In the genomic region with DNA sequence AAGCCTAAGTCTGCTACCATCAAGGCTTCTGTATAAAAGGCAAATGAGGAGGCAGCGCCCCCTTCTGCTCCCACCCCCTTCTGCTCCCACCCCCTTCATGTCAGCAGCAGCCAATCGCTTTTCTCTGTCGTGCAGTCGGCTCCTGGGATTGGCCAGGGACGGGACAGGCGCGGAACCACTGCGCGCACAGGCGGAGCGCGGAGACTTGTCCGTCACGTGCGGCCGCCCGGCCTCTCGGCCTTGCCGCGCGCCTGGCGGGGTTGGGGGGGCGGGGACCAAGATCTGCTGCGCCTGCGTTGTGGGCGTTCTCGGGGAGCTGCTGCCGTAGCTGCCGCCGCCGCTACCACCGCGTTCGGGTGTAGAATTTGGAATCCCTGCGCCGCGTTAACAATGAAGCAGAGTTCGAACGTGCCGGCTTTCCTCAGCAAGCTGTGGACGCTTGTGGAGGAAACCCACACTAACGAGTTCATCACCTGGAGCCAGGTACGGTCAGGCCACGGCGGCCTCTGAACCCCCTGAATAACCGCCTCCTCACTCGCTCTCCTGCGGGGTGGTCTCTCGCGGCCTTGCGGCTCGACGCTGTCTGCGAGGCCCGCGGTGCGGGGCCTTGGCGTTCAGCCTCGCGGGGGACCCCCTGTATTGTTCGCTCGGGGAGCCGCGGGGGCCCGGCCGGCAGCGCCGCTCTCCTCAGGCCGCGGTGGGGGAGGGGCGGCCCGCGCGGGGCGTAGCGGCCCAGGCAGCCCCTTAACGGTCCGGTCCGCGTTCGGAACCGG, we compare ENCODE assay signal across 1 cellular context.
TF ChIP-seq lines count a peak whose summit lies in the region.

A gene with protein sequence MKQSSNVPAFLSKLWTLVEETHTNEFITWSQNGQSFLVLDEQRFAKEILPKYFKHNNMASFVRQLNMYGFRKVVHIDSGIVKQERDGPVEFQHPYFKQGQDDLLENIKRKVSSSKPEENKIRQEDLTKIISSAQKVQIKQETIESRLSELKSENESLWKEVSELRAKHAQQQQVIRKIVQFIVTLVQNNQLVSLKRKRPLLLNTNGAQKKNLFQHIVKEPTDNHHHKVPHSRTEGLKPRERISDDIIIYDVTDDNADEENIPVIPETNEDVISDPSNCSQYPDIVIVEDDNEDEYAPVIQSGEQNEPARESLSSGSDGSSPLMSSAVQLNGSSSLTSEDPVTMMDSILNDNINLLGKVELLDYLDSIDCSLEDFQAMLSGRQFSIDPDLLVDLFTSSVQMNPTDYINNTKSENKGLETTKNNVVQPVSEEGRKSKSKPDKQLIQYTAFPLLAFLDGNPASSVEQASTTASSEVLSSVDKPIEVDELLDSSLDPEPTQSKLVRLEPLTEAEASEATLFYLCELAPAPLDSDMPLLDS (plus strand): TSS at position 305 of the 773 bp plus-strand sequence. CDS start 86 bp downstream, at position 391.

TF ChIP-seq in K562, 482 proteins besides CTCF, POLR2A, EP300 and RAD21 (continued from another document and continues in another):
- TF ChIP-seq, protein P1, sequence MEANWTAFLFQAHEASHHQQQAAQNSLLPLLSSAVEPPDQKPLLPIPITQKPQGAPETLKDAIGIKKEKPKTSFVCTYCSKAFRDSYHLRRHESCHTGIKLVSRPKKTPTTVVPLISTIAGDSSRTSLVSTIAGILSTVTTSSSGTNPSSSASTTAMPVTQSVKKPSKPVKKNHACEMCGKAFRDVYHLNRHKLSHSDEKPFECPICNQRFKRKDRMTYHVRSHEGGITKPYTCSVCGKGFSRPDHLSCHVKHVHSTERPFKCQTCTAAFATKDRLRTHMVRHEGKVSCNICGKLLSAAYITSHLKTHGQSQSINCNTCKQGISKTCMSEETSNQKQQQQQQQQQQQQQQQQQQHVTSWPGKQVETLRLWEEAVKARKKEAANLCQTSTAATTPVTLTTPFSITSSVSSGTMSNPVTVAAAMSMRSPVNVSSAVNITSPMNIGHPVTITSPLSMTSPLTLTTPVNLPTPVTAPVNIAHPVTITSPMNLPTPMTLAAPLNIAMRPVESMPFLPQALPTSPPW (CRISPR knock-in tag; IDR thresholded peaks at IDR 0.05) = peak; percentile 86
- no peak for TF ChIP-seq XRCC4 (IDR thresholded peaks at IDR 0.05; ENCODE audit: extremely low read depth, insufficient read depth, insufficient read length)
- TF ChIP-seq FOXK2 (conservative IDR thresholded peaks at IDR 0.05 in 1 of 2, IDR thresholded peaks at IDR 0.05 in 1 of 2; ENCODE audit: low read depth in 2 of 2) = 0 out of 4 replicates have a peak, but pooled peaks of 1 of the 2 experiments have one; percentile 37
- TF ChIP-seq ZNF282 (CRISPR knock-in tag; IDR thresholded peaks at IDR 0.05) = no peak
- TF ChIP-seq SETDB1 (IDR thresholded peaks at IDR 0.05; ENCODE audit: low read length) = no peak
- TF ChIP-seq, protein P2, sequence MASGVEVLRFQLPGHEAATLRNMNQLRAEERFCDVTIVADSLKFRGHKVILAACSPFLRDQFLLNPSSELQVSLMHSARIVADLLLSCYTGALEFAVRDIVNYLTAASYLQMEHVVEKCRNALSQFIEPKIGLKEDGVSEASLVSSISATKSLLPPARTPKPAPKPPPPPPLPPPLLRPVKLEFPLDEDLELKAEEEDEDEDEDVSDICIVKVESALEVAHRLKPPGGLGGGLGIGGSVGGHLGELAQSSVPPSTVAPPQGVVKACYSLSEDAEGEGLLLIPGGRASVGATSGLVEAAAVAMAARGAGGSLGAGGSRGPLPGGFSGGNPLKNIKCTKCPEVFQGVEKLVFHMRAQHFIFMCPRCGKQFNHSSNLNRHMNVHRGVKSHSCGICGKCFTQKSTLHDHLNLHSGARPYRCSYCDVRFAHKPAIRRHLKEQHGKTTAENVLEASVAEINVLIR (CRISPR knock-in tag; IDR thresholded peaks at IDR 0.05) = no peak
- TF ChIP-seq NCOA2 (IDR thresholded peaks at IDR 0.05; ENCODE audit: partially characterized antibody in 2 of 2) = no peak
- TF ChIP-seq, protein P3, sequence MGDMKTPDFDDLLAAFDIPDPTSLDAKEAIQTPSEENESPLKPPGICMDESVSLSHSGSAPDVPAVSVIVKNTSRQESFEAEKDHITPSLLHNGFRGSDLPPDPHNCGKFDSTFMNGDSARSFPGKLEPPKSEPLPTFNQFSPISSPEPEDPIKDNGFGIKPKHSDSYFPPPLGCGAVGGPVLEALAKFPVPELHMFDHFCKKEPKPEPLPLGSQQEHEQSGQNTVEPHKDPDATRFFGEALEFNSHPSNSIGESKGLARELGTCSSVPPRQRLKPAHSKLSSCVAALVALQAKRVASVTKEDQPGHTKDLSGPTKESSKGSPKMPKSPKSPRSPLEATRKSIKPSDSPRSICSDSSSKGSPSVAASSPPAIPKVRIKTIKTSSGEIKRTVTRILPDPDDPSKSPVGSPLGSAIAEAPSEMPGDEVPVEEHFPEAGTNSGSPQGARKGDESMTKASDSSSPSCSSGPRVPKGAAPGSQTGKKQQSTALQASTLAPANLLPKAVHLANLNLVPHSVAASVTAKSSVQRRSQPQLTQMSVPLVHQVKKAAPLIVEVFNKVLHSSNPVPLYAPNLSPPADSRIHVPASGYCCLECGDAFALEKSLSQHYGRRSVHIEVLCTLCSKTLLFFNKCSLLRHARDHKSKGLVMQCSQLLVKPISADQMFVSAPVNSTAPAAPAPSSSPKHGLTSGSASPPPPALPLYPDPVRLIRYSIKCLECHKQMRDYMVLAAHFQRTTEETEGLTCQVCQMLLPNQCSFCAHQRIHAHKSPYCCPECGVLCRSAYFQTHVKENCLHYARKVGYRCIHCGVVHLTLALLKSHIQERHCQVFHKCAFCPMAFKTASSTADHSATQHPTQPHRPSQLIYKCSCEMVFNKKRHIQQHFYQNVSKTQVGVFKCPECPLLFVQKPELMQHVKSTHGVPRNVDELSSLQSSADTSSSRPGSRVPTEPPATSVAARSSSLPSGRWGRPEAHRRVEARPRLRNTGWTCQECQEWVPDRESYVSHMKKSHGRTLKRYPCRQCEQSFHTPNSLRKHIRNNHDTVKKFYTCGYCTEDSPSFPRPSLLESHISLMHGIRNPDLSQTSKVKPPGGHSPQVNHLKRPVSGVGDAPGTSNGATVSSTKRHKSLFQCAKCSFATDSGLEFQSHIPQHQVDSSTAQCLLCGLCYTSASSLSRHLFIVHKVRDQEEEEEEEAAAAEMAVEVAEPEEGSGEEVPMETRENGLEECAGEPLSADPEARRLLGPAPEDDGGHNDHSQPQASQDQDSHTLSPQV (IDR thresholded peaks at IDR 0.05) = no peak
- no peak for TF ChIP-seq ARNT (IDR thresholded peaks at IDR 0.05)
- 0 out of 2 replicates have a peak, but pooled peaks have one; percentile 6 for TF ChIP-seq BCOR (IDR thresholded peaks at IDR 0.05)
- no peak; the same call in 1 of the 2 replicates for TF ChIP-seq ZNF165 (CRISPR knock-in tag; IDR thresholded peaks at IDR 0.05; ENCODE audit: borderline replicate concordance)
- TF ChIP-seq, protein P4, sequence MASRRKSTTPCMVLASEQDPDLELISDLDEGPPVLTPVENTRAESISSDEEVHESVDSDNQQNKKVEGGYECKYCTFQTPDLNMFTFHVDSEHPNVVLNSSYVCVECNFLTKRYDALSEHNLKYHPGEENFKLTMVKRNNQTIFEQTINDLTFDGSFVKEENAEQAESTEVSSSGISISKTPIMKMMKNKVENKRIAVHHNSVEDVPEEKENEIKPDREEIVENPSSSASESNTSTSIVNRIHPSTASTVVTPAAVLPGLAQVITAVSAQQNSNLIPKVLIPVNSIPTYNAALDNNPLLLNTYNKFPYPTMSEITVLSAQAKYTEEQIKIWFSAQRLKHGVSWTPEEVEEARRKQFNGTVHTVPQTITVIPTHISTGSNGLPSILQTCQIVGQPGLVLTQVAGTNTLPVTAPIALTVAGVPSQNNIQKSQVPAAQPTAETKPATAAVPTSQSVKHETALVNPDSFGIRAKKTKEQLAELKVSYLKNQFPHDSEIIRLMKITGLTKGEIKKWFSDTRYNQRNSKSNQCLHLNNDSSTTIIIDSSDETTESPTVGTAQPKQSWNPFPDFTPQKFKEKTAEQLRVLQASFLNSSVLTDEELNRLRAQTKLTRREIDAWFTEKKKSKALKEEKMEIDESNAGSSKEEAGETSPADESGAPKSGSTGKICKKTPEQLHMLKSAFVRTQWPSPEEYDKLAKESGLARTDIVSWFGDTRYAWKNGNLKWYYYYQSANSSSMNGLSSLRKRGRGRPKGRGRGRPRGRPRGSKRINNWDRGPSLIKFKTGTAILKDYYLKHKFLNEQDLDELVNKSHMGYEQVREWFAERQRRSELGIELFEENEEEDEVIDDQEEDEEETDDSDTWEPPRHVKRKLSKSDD (conservative IDR thresholded peaks at IDR 0.05; ENCODE audit: low read length) = no peak
- peak; percentile 91 to 93 for TF ChIP-seq NRF1 (conservative IDR thresholded peaks at IDR 0.05 in 1 of 2, IDR thresholded peaks at IDR 0.05 in 1 of 2)
- TF ChIP-seq SPI1 (IDR thresholded peaks at IDR 0.05; ENCODE audit: borderline replicate concordance, low read depth, low read length) = no peak
- no peak for TF ChIP-seq ZNF274 (IDR thresholded peaks at IDR 0.05; ENCODE audit: borderline replicate concordance, low read depth, low read length)
- TF ChIP-seq ETV5 (CRISPR knock-in tag; IDR thresholded peaks at IDR 0.05; ENCODE audit: low read depth) = no peak
- TF ChIP-seq, protein P5, sequence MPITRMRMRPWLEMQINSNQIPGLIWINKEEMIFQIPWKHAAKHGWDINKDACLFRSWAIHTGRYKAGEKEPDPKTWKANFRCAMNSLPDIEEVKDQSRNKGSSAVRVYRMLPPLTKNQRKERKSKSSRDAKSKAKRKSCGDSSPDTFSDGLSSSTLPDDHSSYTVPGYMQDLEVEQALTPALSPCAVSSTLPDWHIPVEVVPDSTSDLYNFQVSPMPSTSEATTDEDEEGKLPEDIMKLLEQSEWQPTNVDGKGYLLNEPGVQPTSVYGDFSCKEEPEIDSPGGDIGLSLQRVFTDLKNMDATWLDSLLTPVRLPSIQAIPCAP (CRISPR knock-in tag; IDR thresholded peaks at IDR 0.05; ENCODE audit: borderline replicate concordance) = no peak
- TF ChIP-seq ZNF780A (CRISPR knock-in tag; IDR thresholded peaks at IDR 0.05) = no peak
- TF ChIP-seq TRIM24 (IDR thresholded peaks at IDR 0.05) = no peak
- peak; percentile 91 for TF ChIP-seq RBM25 (IDR thresholded peaks at IDR 0.05; ENCODE audit: low read depth, low read length, severe bottlenecking)
- TF ChIP-seq ZFP36 (IDR thresholded peaks at IDR 0.05; ENCODE audit: low read depth, low read length, partially characterized antibody) = no peak
- no peak for TF ChIP-seq ESRRB (CRISPR knock-in tag; IDR thresholded peaks at IDR 0.05; ENCODE audit: borderline replicate concordance)
- TF ChIP-seq PTRF (tag; IDR thresholded peaks at IDR 0.05) = no peak
- TF ChIP-seq GTF2A2 (tag; IDR thresholded peaks at IDR 0.05) = no peak
- no peak for TF ChIP-seq GATAD2A (IDR thresholded peaks at IDR 0.05)
- no peak; a peak in 1 of 4 replicates for TF ChIP-seq KDM4B (IDR thresholded peaks at IDR 0.05; ENCODE audit: borderline replicate concordance in 2 of 2, low read depth in 1 of 2)
- TF ChIP-seq FOXA1 (IDR thresholded peaks at IDR 0.05; ENCODE audit: borderline replicate concordance) = no peak
- TF ChIP-seq TOE1 (IDR thresholded peaks at IDR 0.05; ENCODE audit: borderline replicate concordance) = no peak
- TF ChIP-seq TOE1 (CRISPR knock-in tag; IDR thresholded peaks at IDR 0.05; ENCODE audit: borderline replicate concordance, low read depth) = no peak
- TF ChIP-seq ZKSCAN3 (CRISPR knock-in tag; IDR thresholded peaks at IDR 0.05) = no peak
- no peak for TF ChIP-seq ZNF785 (CRISPR knock-in tag; IDR thresholded peaks at IDR 0.05)
- no peak for TF ChIP-seq GTF2F1 (IDR thresholded peaks at IDR 0.05; ENCODE audit: low read depth, low read length)
- TF ChIP-seq, protein P6, sequence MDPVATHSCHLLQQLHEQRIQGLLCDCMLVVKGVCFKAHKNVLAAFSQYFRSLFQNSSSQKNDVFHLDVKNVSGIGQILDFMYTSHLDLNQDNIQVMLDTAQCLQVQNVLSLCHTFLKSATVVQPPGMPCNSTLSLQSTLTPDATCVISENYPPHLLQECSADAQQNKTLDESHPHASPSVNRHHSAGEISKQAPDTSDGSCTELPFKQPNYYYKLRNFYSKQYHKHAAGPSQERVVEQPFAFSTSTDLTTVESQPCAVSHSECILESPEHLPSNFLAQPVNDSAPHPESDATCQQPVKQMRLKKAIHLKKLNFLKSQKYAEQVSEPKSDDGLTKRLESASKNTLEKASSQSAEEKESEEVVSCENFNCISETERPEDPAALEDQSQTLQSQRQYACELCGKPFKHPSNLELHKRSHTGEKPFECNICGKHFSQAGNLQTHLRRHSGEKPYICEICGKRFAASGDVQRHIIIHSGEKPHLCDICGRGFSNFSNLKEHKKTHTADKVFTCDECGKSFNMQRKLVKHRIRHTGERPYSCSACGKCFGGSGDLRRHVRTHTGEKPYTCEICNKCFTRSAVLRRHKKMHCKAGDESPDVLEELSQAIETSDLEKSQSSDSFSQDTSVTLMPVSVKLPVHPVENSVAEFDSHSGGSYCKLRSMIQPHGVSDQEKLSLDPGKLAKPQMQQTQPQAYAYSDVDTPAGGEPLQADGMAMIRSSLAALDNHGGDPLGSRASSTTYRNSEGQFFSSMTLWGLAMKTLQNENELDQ (CRISPR knock-in tag; IDR thresholded peaks at IDR 0.05; ENCODE audit: borderline replicate concordance) = no peak
- TF ChIP-seq TAF7 (tag; IDR thresholded peaks at IDR 0.05) = no peak
- no peak for TF ChIP-seq SRSF7 (optimal IDR thresholded peaks at IDR 0.05; ENCODE audit: low read depth, low read length)
- TF ChIP-seq FOXA3 (CRISPR knock-in tag; conservative IDR thresholded peaks at IDR 0.05 in 1 of 2, IDR thresholded peaks at IDR 0.05 in 1 of 2) = 0 out of 4 replicates have a peak, but pooled peaks of 1 of the 2 experiments have one; percentile 31
- TF ChIP-seq, protein P7, sequence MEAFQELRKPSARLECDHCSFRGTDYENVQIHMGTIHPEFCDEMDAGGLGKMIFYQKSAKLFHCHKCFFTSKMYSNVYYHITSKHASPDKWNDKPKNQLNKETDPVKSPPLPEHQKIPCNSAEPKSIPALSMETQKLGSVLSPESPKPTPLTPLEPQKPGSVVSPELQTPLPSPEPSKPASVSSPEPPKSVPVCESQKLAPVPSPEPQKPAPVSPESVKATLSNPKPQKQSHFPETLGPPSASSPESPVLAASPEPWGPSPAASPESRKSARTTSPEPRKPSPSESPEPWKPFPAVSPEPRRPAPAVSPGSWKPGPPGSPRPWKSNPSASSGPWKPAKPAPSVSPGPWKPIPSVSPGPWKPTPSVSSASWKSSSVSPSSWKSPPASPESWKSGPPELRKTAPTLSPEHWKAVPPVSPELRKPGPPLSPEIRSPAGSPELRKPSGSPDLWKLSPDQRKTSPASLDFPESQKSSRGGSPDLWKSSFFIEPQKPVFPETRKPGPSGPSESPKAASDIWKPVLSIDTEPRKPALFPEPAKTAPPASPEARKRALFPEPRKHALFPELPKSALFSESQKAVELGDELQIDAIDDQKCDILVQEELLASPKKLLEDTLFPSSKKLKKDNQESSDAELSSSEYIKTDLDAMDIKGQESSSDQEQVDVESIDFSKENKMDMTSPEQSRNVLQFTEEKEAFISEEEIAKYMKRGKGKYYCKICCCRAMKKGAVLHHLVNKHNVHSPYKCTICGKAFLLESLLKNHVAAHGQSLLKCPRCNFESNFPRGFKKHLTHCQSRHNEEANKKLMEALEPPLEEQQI (IDR thresholded peaks at IDR 0.05) = peak; percentile 49; the same call in 1 of the 2 replicates
- TF ChIP-seq ZKSCAN1 (IDR thresholded peaks at IDR 0.05; ENCODE audit: low read depth, low read length) = no peak
